ENCODE assay signal across 1 cellular context in genomic region chr1:167936068-167936929, GRCh38.
TF ChIP-seq lines count a peak whose summit lies in the region.

A gene with protein sequence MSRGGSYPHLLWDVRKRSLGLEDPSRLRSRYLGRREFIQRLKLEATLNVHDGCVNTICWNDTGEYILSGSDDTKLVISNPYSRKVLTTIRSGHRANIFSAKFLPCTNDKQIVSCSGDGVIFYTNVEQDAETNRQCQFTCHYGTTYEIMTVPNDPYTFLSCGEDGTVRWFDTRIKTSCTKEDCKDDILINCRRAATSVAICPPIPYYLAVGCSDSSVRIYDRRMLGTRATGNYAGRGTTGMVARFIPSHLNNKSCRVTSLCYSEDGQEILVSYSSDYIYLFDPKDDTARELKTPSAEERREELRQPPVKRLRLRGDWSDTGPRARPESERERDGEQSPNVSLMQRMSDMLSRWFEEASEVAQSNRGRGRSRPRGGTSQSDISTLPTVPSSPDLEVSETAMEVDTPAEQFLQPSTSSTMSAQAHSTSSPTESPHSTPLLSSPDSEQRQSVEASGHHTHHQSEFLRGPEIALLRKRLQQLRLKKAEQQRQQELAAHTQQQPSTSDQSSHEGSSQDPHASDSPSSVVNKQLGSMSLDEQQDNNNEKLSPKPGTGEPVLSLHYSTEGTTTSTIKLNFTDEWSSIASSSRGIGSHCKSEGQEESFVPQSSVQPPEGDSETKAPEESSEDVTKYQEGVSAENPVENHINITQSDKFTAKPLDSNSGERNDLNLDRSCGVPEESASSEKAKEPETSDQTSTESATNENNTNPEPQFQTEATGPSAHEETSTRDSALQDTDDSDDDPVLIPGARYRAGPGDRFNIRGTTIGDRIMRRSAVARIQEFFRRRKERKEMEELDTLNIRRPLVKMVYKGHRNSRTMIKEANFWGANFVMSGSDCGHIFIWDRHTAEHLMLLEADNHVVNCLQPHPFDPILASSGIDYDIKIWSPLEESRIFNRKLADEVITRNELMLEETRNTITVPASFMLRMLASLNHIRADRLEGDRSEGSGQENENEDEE (plus strand): TSS chr1:167936683. CDS start chr1:167936912, 229 bp downstream.

TF ChIP-seq in GM12878, 131 proteins besides CTCF, POLR2A, EP300 and RAD21 (continued from another document and continues in another):
- TF ChIP-seq, protein P1, sequence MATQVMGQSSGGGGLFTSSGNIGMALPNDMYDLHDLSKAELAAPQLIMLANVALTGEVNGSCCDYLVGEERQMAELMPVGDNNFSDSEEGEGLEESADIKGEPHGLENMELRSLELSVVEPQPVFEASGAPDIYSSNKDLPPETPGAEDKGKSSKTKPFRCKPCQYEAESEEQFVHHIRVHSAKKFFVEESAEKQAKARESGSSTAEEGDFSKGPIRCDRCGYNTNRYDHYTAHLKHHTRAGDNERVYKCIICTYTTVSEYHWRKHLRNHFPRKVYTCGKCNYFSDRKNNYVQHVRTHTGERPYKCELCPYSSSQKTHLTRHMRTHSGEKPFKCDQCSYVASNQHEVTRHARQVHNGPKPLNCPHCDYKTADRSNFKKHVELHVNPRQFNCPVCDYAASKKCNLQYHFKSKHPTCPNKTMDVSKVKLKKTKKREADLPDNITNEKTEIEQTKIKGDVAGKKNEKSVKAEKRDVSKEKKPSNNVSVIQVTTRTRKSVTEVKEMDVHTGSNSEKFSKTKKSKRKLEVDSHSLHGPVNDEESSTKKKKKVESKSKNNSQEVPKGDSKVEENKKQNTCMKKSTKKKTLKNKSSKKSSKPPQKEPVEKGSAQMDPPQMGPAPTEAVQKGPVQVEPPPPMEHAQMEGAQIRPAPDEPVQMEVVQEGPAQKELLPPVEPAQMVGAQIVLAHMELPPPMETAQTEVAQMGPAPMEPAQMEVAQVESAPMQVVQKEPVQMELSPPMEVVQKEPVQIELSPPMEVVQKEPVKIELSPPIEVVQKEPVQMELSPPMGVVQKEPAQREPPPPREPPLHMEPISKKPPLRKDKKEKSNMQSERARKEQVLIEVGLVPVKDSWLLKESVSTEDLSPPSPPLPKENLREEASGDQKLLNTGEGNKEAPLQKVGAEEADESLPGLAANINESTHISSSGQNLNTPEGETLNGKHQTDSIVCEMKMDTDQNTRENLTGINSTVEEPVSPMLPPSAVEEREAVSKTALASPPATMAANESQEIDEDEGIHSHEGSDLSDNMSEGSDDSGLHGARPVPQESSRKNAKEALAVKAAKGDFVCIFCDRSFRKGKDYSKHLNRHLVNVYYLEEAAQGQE (IDR thresholded peaks at IDR 0.05; ENCODE audit: low read depth, low read length): no peak
- TF ChIP-seq, protein P2, sequence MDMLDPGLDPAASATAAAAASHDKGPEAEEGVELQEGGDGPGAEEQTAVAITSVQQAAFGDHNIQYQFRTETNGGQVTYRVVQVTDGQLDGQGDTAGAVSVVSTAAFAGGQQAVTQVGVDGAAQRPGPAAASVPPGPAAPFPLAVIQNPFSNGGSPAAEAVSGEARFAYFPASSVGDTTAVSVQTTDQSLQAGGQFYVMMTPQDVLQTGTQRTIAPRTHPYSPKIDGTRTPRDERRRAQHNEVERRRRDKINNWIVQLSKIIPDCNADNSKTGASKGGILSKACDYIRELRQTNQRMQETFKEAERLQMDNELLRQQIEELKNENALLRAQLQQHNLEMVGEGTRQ (IDR thresholded peaks at IDR 0.05; ENCODE audit: borderline replicate concordance, low read depth, low read length): no peak
- TF ChIP-seq BACH1 (IDR thresholded peaks at IDR 0.05; ENCODE audit: borderline replicate concordance) (no peak), TARDBP (IDR thresholded peaks at IDR 0.05; ENCODE audit: borderline replicate concordance) (peak; percentile 85; the same call in 1 of the 2 replicates), TCF7 (IDR thresholded peaks at IDR 0.05; ENCODE audit: borderline replicate concordance) (no peak; the same call in 1 of the 2 replicates), SMARCA5 (IDR thresholded peaks at IDR 0.05) (peak; percentile 75; the same call in 1 of the 2 replicates), MYB (IDR thresholded peaks at IDR 0.05; ENCODE audit: borderline replicate concordance, low read depth, low read length) (no peak; the same call in 1 of the 2 replicates), NR2C1 (IDR thresholded peaks at IDR 0.05) (peak; percentile 87), POLR2AphosphoS2 (IDR thresholded peaks at IDR 0.05; ENCODE audit: low read depth, low read length) (0 out of 2 replicates have a peak, but pooled peaks have one; percentile 30), RCOR1 (conservative IDR thresholded peaks at IDR 0.05; ENCODE audit: low read depth, low read length) (peak; percentile 99), ZNF592 (IDR thresholded peaks at IDR 0.05) (no peak), TCF12 (IDR thresholded peaks at IDR 0.05; ENCODE audit: low read depth, low read length) (peak; percentile 80; the same call in 1 of the 2 replicates), PKNOX1 (IDR thresholded peaks at IDR 0.05) (peak; percentile 74; the same call in 1 of the 2 replicates), PML (IDR thresholded peaks at IDR 0.05; ENCODE audit: low read length) (peak; percentile 79), BCL11A (IDR thresholded peaks at IDR 0.05; ENCODE audit: low read depth, low read length) (no peak), SIN3A (IDR thresholded peaks at IDR 0.05; ENCODE audit: low read depth, low read length) (peak; percentile 33; the same call in 1 of the 2 replicates), YBX1 (IDR thresholded peaks at IDR 0.05) (no peak), ZZZ3 (IDR thresholded peaks at IDR 0.05; ENCODE audit: control insufficient read depth, insufficient read length, low read depth) (no peak), SUPT20H (IDR thresholded peaks at IDR 0.05; ENCODE audit: borderline replicate concordance, control insufficient read depth, low read depth, low read length) (no peak), PAX5 (IDR thresholded peaks at IDR 0.05; ENCODE audit: borderline replicate concordance, low read depth, low read length) (no peak), RELA (IDR thresholded peaks at IDR 0.05; ENCODE audit: borderline replicate concordance, partially characterized antibody) (peak; percentile 66), SMAD5 (IDR thresholded peaks at IDR 0.05; ENCODE audit: low read depth) (peak; percentile 7), ASH2L (IDR thresholded peaks at IDR 0.05; ENCODE audit: borderline replicate concordance, low read depth) (0 out of 2 replicates have a peak, but pooled peaks have one; percentile 42), CBFB (IDR thresholded peaks at IDR 0.05; ENCODE audit: low read depth) (peak; percentile 99), YY1 (IDR thresholded peaks at IDR 0.05; ENCODE audit: low read depth, low read length) (peak; percentile 98), SPI1 (IDR thresholded peaks at IDR 0.05; ENCODE audit: borderline replicate concordance, insufficient read depth, low read depth, low read length) (no peak), MXI1 (IDR thresholded peaks at IDR 0.05; ENCODE audit: low read depth, low read length) (peak; percentile 94), MYC (IDR thresholded peaks at IDR 0.05; ENCODE audit: insufficient read depth, insufficient read length, insufficient replicate concordance, low read length, severe bottlenecking) (no peak), EGR1 (IDR thresholded peaks at IDR 0.05; ENCODE audit: borderline replicate concordance in 1 of 2, low read depth in 2 of 2, low read length in 2 of 2) (peak in 1 of 2 experiments; percentile 70; a peak in 2 of 3 replicates), JUNB (IDR thresholded peaks at IDR 0.05) (peak; percentile 59), CREM (IDR thresholded peaks at IDR 0.05; ENCODE audit: low read depth) (peak; percentile 24; the same call in 1 of the 2 replicates), IKZF2 (IDR thresholded peaks at IDR 0.05) (0 out of 4 replicates have a peak, but pooled peaks of 1 of the 2 experiments have one; percentile 0), FOXM1 (IDR thresholded peaks at IDR 0.05; ENCODE audit: low read depth, low read length) (no peak), RAD51 (IDR thresholded peaks at IDR 0.05) (no peak), BCLAF1 (IDR thresholded peaks at IDR 0.05) (no peak), NR2F1 (conservative IDR thresholded peaks at IDR 0.05) (no peak)
- TF ChIP-seq, protein P3, sequence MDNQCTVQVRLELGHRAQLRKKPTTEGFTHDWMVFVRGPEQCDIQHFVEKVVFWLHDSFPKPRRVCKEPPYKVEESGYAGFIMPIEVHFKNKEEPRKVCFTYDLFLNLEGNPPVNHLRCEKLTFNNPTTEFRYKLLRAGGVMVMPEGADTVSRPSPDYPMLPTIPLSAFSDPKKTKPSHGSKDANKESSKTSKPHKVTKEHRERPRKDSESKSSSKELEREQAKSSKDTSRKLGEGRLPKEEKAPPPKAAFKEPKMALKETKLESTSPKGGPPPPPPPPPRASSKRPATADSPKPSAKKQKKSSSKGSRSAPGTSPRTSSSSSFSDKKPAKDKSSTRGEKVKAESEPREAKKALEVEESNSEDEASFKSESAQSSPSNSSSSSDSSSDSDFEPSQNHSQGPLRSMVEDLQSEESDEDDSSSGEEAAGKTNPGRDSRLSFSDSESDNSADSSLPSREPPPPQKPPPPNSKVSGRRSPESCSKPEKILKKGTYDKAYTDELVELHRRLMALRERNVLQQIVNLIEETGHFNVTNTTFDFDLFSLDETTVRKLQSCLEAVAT (IDR thresholded peaks at IDR 0.05): peak; percentile 88
- TF ChIP-seq, protein P4, sequence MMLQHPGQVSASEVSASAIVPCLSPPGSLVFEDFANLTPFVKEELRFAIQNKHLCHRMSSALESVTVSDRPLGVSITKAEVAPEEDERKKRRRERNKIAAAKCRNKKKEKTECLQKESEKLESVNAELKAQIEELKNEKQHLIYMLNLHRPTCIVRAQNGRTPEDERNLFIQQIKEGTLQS (IDR thresholded peaks at IDR 0.05; ENCODE audit: borderline replicate concordance, extremely low read depth, low read depth, low read length): no peak
- TF ChIP-seq, protein P5, sequence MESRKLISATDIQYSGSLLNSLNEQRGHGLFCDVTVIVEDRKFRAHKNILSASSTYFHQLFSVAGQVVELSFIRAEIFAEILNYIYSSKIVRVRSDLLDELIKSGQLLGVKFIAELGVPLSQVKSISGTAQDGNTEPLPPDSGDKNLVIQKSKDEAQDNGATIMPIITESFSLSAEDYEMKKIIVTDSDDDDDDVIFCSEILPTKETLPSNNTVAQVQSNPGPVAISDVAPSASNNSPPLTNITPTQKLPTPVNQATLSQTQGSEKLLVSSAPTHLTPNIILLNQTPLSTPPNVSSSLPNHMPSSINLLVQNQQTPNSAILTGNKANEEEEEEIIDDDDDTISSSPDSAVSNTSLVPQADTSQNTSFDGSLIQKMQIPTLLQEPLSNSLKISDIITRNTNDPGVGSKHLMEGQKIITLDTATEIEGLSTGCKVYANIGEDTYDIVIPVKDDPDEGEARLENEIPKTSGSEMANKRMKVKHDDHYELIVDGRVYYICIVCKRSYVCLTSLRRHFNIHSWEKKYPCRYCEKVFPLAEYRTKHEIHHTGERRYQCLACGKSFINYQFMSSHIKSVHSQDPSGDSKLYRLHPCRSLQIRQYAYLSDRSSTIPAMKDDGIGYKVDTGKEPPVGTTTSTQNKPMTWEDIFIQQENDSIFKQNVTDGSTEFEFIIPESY (IDR thresholded peaks at IDR 0.05): peak; percentile 85; the same call in 1 of the 2 replicates
